In the genomic region with DNA sequence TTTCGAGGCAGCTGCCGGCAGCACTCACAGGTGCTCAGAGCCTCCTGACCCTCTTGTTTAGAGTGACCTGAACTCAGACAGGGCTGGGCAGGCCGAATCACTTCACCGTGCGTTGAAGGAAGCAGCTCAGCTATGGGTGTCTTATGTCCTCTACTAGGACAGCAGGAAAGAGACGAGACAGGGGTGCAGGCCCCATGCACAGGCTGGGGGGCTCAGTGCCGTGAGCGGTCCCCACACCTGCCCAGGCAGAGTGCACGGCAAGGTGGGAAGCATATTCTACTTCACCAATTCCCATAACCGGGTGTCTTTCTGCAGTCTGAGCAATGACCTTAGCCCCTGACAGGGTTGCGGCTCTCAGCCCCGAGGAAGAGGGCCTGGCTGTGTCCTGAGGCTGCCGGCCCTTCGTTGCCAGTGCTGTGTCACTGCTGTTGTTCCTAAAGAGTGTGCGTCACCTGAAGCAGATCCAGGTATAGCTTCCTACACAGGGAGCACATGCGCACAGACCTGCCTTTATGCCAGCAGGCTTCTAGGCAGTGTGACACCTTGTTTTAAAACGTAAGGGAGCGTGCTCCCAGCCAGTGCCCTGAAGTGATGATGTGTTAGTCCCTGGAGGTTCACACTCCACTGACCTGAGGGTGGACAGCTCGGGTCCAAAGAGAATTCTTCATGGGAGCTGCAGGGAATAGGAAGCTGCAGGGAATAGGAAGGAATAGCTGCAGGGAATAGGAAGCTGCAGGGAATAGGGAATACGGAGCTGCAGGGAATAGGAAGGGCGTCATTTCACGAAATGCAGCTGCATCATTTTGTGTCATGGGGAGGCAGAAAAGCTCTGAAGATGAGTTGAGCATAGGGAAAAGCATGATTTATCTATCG, we compare ENCODE assay signal across 18 cellular contexts.
"Had no signal": no experiment of that assay in that cellular context is flagged by ENCODE, and none has a peak within 500 bp of the region (broad histone marks: within the 10 kb centered on the region; RNA-seq: fewer than 3 reads in every experiment).

No MANE protein-coding gene starts in this region.

- H3K27me3 Mint-ChIP-seq: naive B cell had no signal

- H3K9me3 ChIP-seq: colonic mucosa, heart left ventricle, ovary, suprapubic skin, thyroid gland, vagina had no signal

- H3K27me3 ChIP-seq: colonic mucosa, ovary, thyroid gland, vagina had no signal

- H3K27ac ChIP-seq: colonic mucosa, heart left ventricle, ovary, suprapubic skin, thyroid gland, vagina had no signal

- H3K9me3 Mint-ChIP-seq: naive B cell, nephron, type B pancreatic cell had no signal

- H3K27ac Mint-ChIP-seq: naive B cell, nephron, type B pancreatic cell had no signal

- H3K4me3 ChIP-seq: colonic mucosa, heart left ventricle, ovary, suprapubic skin, thyroid gland, vagina had no signal

- ATAC-seq: esophagus mucosa, heart left ventricle, left colon, right cardiac atrium had no signal

- H3K4me1 ChIP-seq: colonic mucosa, heart left ventricle, suprapubic skin, thyroid gland, vagina had no signal

- DNase-seq: colonic mucosa; effector CD8-positive, alpha-beta T cell; heart left ventricle; hippocampal formation; left colon; mesendoderm; naive B cell; ovary; right cardiac atrium; small intestine; stimulated activated CD4-positive, alpha-beta T cell treated with anti-CD3 and anti-CD28 coated beads, Interleukin-12 subunit alpha, Interleukin-12 subunit beta, amount 100 ng/mL, for 4 hours; stimulated activated naive CD8-positive, alpha-beta T cell treated with anti-CD3 and anti-CD28 coated beads, Interleukin-15, Interleukin-2, amounts not matched to agents 100 U/mL and 50 U/mL, for 24 hours; thyroid gland had no signal

- H3K4me1 Mint-ChIP-seq: naive B cell, nephron had no signal

- H3K36me3 Mint-ChIP-seq: naive B cell, type B pancreatic cell had no signal

- H3K36me3 ChIP-seq: colonic mucosa, heart left ventricle, ovary, suprapubic skin, thyroid gland, vagina had no signal

- H3K4me3 Mint-ChIP-seq: naive B cell, nephron, type B pancreatic cell had no signal
